ENCODE assay signal across 12 cellular contexts in genomic region chr4:110163327-110164070, GRCh38. TPM values are rescaled to one million over a fixed set of nuclear protein-coding genes. Genes with fewer than 3 reads are reported as not detected.
DNase-seq lines count a peak whose midpoint lies in the region; ATAC-seq and TF ChIP-seq lines count a peak whose summit lies in the region.
"Had no signal": no experiment of that assay in that cellular context is flagged by ENCODE, and none has a peak within 500 bp of the region (broad histone marks: within the 10 kb centered on the region; RNA-seq: fewer than 3 reads in every experiment).

No MANE protein-coding gene starts in this region.

- H3K27me3 ChIP-seq in H9 (ENCODE audit: insufficient read depth, low read length) (no peaks in the 10 kb centered on the region), hepatocyte (no peaks in the 10 kb centered on the region), upper lobe of right lung (no peaks in the 10 kb centered on the region)
- H3K27me3 ChIP-seq: tibial nerve had no signal

- H4K20me1 ChIP-seq in H9 (ENCODE audit: control insufficient read depth, insufficient read depth, insufficient read length) (no peaks in the 10 kb centered on the region), hepatocyte (ENCODE audit: insufficient read depth, poor library complexity, severe bottlenecking) (no peaks in the 10 kb centered on the region)

- intact Hi-C loops in upper lobe of right lung (cut with DNase I), result no loop called here

- no peak overlapping the region for H4K5ac ChIP-seq in H9 (ENCODE audit: insufficient read length, low read depth, low read length)

- H2BK5ac ChIP-seq in H9 (ENCODE audit: insufficient read length, low read length), result no peak overlapping the region

- no peak overlapping the region for H2AK5ac ChIP-seq in H9 (ENCODE audit: insufficient read length, low read length)

- H3K79me2 ChIP-seq in H9 (ENCODE audit: insufficient read depth, low read length) (no peaks in the 10 kb centered on the region; the same call in 1 of the 2 replicates), hepatocyte (peaks cover 21% of the 10 kb centered on the region)

- no peak overlapping the region for H2BK120ac ChIP-seq in H9 (ENCODE audit: low read depth, low read length, poor library complexity, severe bottlenecking)

- no peaks in the 10 kb centered on the region for H3K4me1 ChIP-seq in H9 (ENCODE audit: insufficient read depth, low read length)
- H3K4me1 ChIP-seq in hepatocyte (ENCODE audit: insufficient read depth), result peaks cover 22% of the 10 kb centered on the region
- H3K4me1 ChIP-seq in upper lobe of right lung, result no peaks in the 10 kb centered on the region

- H3K27ac ChIP-seq in H9 (ENCODE audit: insufficient read length, low read depth, low read length), result no peak overlapping the region
- peak overlapping the region; percentile 41 for H3K27ac ChIP-seq in hepatocyte
- H3K27ac ChIP-seq in upper lobe of right lung, result no peak overlapping the region
- H3K27ac ChIP-seq: tibial nerve had no signal

- H3K4me2 ChIP-seq in H9 (ENCODE audit: insufficient read depth, insufficient read length, low read length) (no peak overlapping the region), hepatocyte (no peak overlapping the region)

- peaks cover 7 to 12% of the 10 kb centered on the region in 2 experiments for H3K4me1 Mint-ChIP-seq in H9
- peaks cover 20% of the 10 kb centered on the region for H3K4me1 Mint-ChIP-seq in activated T-helper 17 cell treated with anti-CD3 and anti-CD28 coated beads, Interleukin-2, amount 50 U/mL, for 72 hours

- no peak overlapping the region for H3K18ac ChIP-seq in H9 (ENCODE audit: insufficient read length, low read depth, low read length)

- H3K36me3 ChIP-seq in hepatocyte (replicated peaks; ENCODE audit: insufficient read depth, low read depth) (no peaks in the 10 kb centered on the region), upper lobe of right lung (no peaks in the 10 kb centered on the region)

- H3K9me3 ChIP-seq in H9 (ENCODE audit: control insufficient read depth, low read depth, low read length) (no peaks in the 10 kb centered on the region), hepatocyte (ENCODE audit: low read depth) (no peaks in the 10 kb centered on the region), upper lobe of right lung (no peaks in the 10 kb centered on the region)
- H3K9me3 ChIP-seq: Caco-2, tibial nerve had no signal

- no peak overlapping the region for H2BK12ac ChIP-seq in H9 (ENCODE audit: insufficient read length, low read depth, low read length)

- no peak overlapping the region for H3K56ac ChIP-seq in H9 (ENCODE audit: insufficient read length, low read depth, low read length)

- no peak overlapping the region for H4K91ac ChIP-seq in H9 (ENCODE audit: insufficient read length, low read depth, low read length)

- H3K23ac ChIP-seq in H9 (ENCODE audit: insufficient read length, low read depth, low read length), result no peak overlapping the region

- H3K27me3 Mint-ChIP-seq in H9 (ENCODE audit: low read depth), result no peaks in the 10 kb centered on the region
- H3K27me3 Mint-ChIP-seq in activated T-helper 17 cell treated with anti-CD3 and anti-CD28 coated beads, Interleukin-2, amount 50 U/mL, for 72 hours, result no peaks in the 10 kb centered on the region

- DNase-seq in A172 (ENCODE audit: low spot score), result peak; percentile 78
- no peak for DNase-seq in H9
- no peak for DNase-seq in hepatocyte (ENCODE audit: low spot score)
- DNase-seq in cortex of kidney (lab: John Stamatoyannopoulos, UW), result no peak
- no peak for DNase-seq in upper lobe of right lung
- DNase-seq: Caco-2; effector CD8-positive, alpha-beta T cell; RPMI8226 had no signal

- H3K36me3 Mint-ChIP-seq in H9 (ENCODE audit: insufficient read depth in 1 of 3, low read depth in 3 of 3), result peaks cover 0 to 24% (median 2%) of the 10 kb centered on the region in 3 experiments; a peak in 3 of 7 replicates
- no peaks in the 10 kb centered on the region for H3K36me3 Mint-ChIP-seq in activated T-helper 17 cell treated with anti-CD3 and anti-CD28 coated beads, Interleukin-2, amount 50 U/mL, for 72 hours (ENCODE audit: low read depth)

- no peak overlapping the region for H2BK20ac ChIP-seq in H9 (ENCODE audit: low read depth, low read length, poor library complexity, severe bottlenecking)

- no peak overlapping the region for H2BK15ac ChIP-seq in H9 (ENCODE audit: low read depth, low read length)

- H3K23me2 ChIP-seq in H9 (ENCODE audit: insufficient read length, low read depth, low read length, poor library complexity, severe bottlenecking), result no peaks in the 10 kb centered on the region

- no peak overlapping the region for H3K4ac ChIP-seq in H9 (ENCODE audit: low read depth, low read length)

- no peaks in the 10 kb centered on the region for H3K79me1 ChIP-seq in H9 (ENCODE audit: insufficient read depth, low read depth, low read length, poor library complexity, severe bottlenecking)

- H3K9me2 ChIP-seq in hepatocyte (replicated peaks; ENCODE audit: insufficient read depth), result no peaks in the 10 kb centered on the region

- no peaks in the 10 kb centered on the region for H3K9me3 Mint-ChIP-seq in H9
- H3K9me3 Mint-ChIP-seq in activated T-helper 17 cell treated with anti-CD3 and anti-CD28 coated beads, Interleukin-2, amount 50 U/mL, for 72 hours, result no peaks in the 10 kb centered on the region

- H2AFZ ChIP-seq in H9 (ENCODE audit: low read length) (no peak overlapping the region), hepatocyte (no peak overlapping the region)

- no peak overlapping the region for H4K8ac ChIP-seq in H9 (replicated peaks; ENCODE audit: insufficient read length, low read depth, low read length)

- no CpG with 5 or more reads among the region's 4 CpGs for WGBS in H9 (ENCODE audit: extremely low coverage, insufficient read length, low lambda C conversion rate)
- 76% methylated on average over 4 of the region's 4 CpGs for WGBS in hepatocyte (ENCODE audit: low lambda C conversion rate, missing lambda C conversion rate)

- TF ChIP-seq CTCF in H9 (conservative IDR thresholded peaks at IDR 0.05) (no peak), hepatocyte (IDR thresholded peaks at IDR 0.05; ENCODE audit: poor library complexity) (no peak), upper lobe of right lung (IDR thresholded peaks at IDR 0.05) (no peak)

- H3K4me3 Mint-ChIP-seq in H9, result no peak overlapping the region
- no peak overlapping the region for H3K4me3 Mint-ChIP-seq in activated T-helper 17 cell treated with anti-CD3 and anti-CD28 coated beads, Interleukin-2, amount 50 U/mL, for 72 hours

- peak overlapping the region in 2 of 3 experiments; percentile 8 to 28; a peak in 2 of 7 replicates for H3K27ac Mint-ChIP-seq in H9
- H3K27ac Mint-ChIP-seq in activated T-helper 17 cell treated with anti-CD3 and anti-CD28 coated beads, Interleukin-2, amount 50 U/mL, for 72 hours, result peak overlapping the region; percentile 30

- no peak overlapping the region for H3K14ac ChIP-seq in H9 (ENCODE audit: insufficient read depth, low read length)

- H3K4me3 ChIP-seq in hepatocyte, result no peak overlapping the region
- H3K4me3 ChIP-seq in upper lobe of right lung, result no peak overlapping the region
- H3K4me3 ChIP-seq: tibial nerve had no signal

- H3K9ac ChIP-seq in H9 (ENCODE audit: extremely low read depth, insufficient read length, low read length), result no peak overlapping the region

- no peak for ATAC-seq in activated T-helper 17 cell treated with anti-CD3 and anti-CD28 coated beads, Interleukin-2, amount 50 U/mL, for 72 hours (replicated peaks)
- ATAC-seq in HG03520 (IDR thresholded peaks at IDR 0.05; ENCODE audit: unreplicated experiment) (no peak), upper lobe of right lung (no peak), GM21390 (IDR thresholded peaks at IDR 0.05; ENCODE audit: unreplicated experiment) (no peak)

- no peak overlapping the region for H3T11ph ChIP-seq in H9 (ENCODE audit: low read length)

RNA-seq across cellular contexts. Expression of gene ELOVL6, which starts 34.9 kb away (rescaled TPM):
- 7.8 and 19.3 TPM in 2 replicates for total RNA-seq in A172 (2014; rRNA removed; shearing (Covaris generic))
- total RNA-seq in H9 (2021) (62.6 and 64.6 TPM in 2 replicates), hepatocyte (18.1 and 19.8 TPM in 2 replicates), upper lobe of right lung (4.7 TPM)
- 1 to 10 TPM; 6.1 to 6.5 TPM for total RNA-seq in activated T-helper 17 cell treated with anti-CD3 and anti-CD28 coated beads, Interleukin-2, amount 50 U/mL, for 72 hours
- polyA plus RNA-seq in hepatocyte, result 12.8 and 14.4 TPM in 2 replicates
